ENCODE assay signal across 8 cellular contexts in the genomic region with DNA sequence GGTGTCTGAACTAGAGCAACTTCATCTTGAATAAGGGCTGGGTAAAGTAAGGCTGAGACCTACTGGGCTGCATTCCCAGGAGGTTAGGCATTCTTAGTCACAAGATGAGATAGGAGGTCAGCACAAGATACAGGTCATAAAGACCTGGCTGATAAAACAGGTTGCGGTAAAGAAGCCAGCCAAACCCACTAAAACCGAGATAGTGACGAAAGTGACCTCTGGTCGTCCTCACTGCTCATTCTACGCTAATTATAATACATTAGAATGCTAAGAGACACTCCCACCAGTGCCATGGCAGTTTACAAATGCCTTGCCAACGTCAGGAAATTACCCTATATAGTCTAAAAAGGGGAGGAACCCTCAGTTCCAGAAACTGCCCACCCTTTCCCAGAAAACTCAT.
DNase-seq lines count a peak whose midpoint lies in the region; ATAC-seq, FAIRE-seq and TF ChIP-seq lines count a peak whose summit lies in the region.
"Not testable (repeated sequence)": the region's sequence is repeated elsewhere in the genome, so short reads cannot be mapped to it uniquely, and the experiment has no call there.

No MANE protein-coding gene starts in this region.

- CTCF ChIA-PET in Calu3 (lab: Charles Lee): interaction anchor here (0.7 kb wide), 1 partner anchor 501 kb away, joined by 3 read pairs; no protein-coding TSS in a partner anchor
- CTCF ChIA-PET in PC-9 (lab: Charles Lee): not testable (repeated sequence)

- H3K4me1 ChIP-seq in PC-9 (replicated peaks; ENCODE audit: insufficient read depth): peaks cover 20% of the 10 kb centered on the region
- not testable (repeated sequence) for H3K4me1 ChIP-seq in astrocyte (ENCODE audit: insufficient read depth, low read length); small intestine (ENCODE audit: control insufficient read depth in 2 of 2, insufficient read depth in 1 of 2, low read depth in 1 of 2, low read length in 1 of 2)

- H4K20me1 ChIP-seq in PC-9 (ENCODE audit: insufficient read depth); astrocyte (ENCODE audit: insufficient read depth, low read length): not testable (repeated sequence)

- H3K9me3 ChIP-seq in PC-9 (ENCODE audit: insufficient read depth, low read depth); astrocyte (ENCODE audit: insufficient read depth, low read depth, low read length); small intestine (ENCODE audit: control insufficient read depth, low read depth): not testable (repeated sequence)

- not testable (repeated sequence) for H3K9me3 Mint-ChIP-seq in Calu3 (ENCODE audit: low read depth, unreplicated experiment); astrocyte (ENCODE audit: unreplicated experiment)

- H3K4me2 ChIP-seq in PC-9 (peak overlapping the region; percentile 55), astrocyte (ENCODE audit: low read length) (peak overlapping the region; percentile 47)

- H3F3A ChIP-seq in PC-9 (ENCODE audit: insufficient read depth, low read depth): not testable (repeated sequence)

- intact Hi-C loops in Calu3 (cut with micrococcal nuclease; ENCODE audit: unreplicated experiment); left ventricle myocardium superior (cut with micrococcal nuclease): not testable (repeated sequence)
- intact Hi-C loops in PC-9 (cut with micrococcal nuclease; ENCODE audit: unreplicated experiment) (loop anchor here (5.0 kb wide), 1 partner anchor 111 kb away; a partner anchor contains a TSS), Right ventricle myocardium inferior (cut with DNase I) (loop anchor here (5.0 kb wide), 1 partner anchor 106 kb away; no protein-coding TSS in a partner anchor)

- not testable (repeated sequence) for BruUV-seq in Calu3 (replicated peaks; lab: Mats Ljungman, UMichigan); PC-9 (replicated peaks; lab: Mats Ljungman, UMichigan)

- H3K9ac ChIP-seq in astrocyte (ENCODE audit: low read length): not testable (repeated sequence)

- H3K4me3 ChIP-seq in PC-9; astrocyte (ENCODE audit: insufficient read depth, low read depth, low read length); epithelial cell of esophagus (ENCODE audit: low read length); small intestine (ENCODE audit: low read depth in 1 of 2, low read length in 2 of 2): not testable (repeated sequence)

- peak overlapping the region; percentile 67 for H3K27ac ChIP-seq in PC-9
- not testable (repeated sequence) for H3K27ac ChIP-seq in astrocyte (ENCODE audit: low read depth, low read length); small intestine (ENCODE audit: low read depth in 1 of 2, low read length in 1 of 2)

- not testable (repeated sequence) for FAIRE-seq in astrocyte (lab: Jason Lieb, UNC); small intestine (lab: Jason Lieb, UNC)

- H3K27me3 Mint-ChIP-seq in Calu3 (ENCODE audit: unreplicated experiment); astrocyte (ENCODE audit: low read depth, unreplicated experiment): not testable (repeated sequence)

- DNase-seq in Calu3 (peak; percentile 17), M059J (ENCODE audit: low read depth) (peak; percentile 87), PC-9 (peak; percentile 41 to 71), astrocyte (ENCODE audit: low read depth) (peak; percentile 86), epithelial cell of esophagus (ENCODE audit: low read depth) (peak; percentile 44), small intestine (peak; percentile 1)
- DNase-seq in Right ventricle myocardium inferior (ENCODE audit: missing footprints); left ventricle myocardium superior: not testable (repeated sequence)

- POLR2A ChIA-PET in PC-9 (lab: Charles Lee; ENCODE audit: unreplicated experiment): not testable (repeated sequence)

- H3K27me3 ChIP-seq in PC-9 (ENCODE audit: insufficient read depth, low read depth); astrocyte (ENCODE audit: insufficient read depth, low read length); small intestine (ENCODE audit: control insufficient read depth in 2 of 2, insufficient read depth in 2 of 2, low read length in 2 of 2): not testable (repeated sequence)

- H3K9me2 ChIP-seq in PC-9 (ENCODE audit: insufficient read depth): not testable (repeated sequence)

- H3K4me3 Mint-ChIP-seq in Calu3 (ENCODE audit: low read depth, unreplicated experiment); astrocyte (ENCODE audit: unreplicated experiment): not testable (repeated sequence)

- H3K79me2 ChIP-seq in PC-9 (ENCODE audit: low read depth); astrocyte (ENCODE audit: insufficient read depth, low read length): not testable (repeated sequence)

- not testable (repeated sequence) for H2AFZ ChIP-seq in PC-9; astrocyte (ENCODE audit: low read depth, low read length)

- H3K27ac Mint-ChIP-seq in Calu3 (ENCODE audit: unreplicated experiment); astrocyte (ENCODE audit: unreplicated experiment): not testable (repeated sequence)

- ATAC-seq in Right ventricle myocardium inferior: peak; percentile 64
- peak; percentile 88 for ATAC-seq in left ventricle myocardium superior

- H3K4me1 Mint-ChIP-seq in Calu3 (ENCODE audit: low read depth, unreplicated experiment): not testable (repeated sequence)
- peaks cover 12% of the 10 kb centered on the region for H3K4me1 Mint-ChIP-seq in astrocyte (ENCODE audit: low read depth, unreplicated experiment)

- WGBS in small intestine, 3 donors: 23 to 54% (median 46%) methylated on average over 6 of the region's 6 CpGs

- not testable (repeated sequence) for TF ChIP-seq CTCF in Calu3 (IDR thresholded peaks at IDR 0.05; ENCODE audit: unreplicated experiment); PC-9 (conservative IDR thresholded peaks at IDR 0.05); astrocyte (IDR thresholded peaks at IDR 0.05; ENCODE audit: insufficient read depth, low read depth, low read length); epithelial cell of esophagus (IDR thresholded peaks at IDR 0.05; ENCODE audit: insufficient read depth, low read depth, low read length, missing control alignments)

- not testable (repeated sequence) for H3K36me3 Mint-ChIP-seq in Calu3 (ENCODE audit: insufficient read depth, unreplicated experiment); astrocyte (ENCODE audit: low read depth, unreplicated experiment)

- not testable (repeated sequence) for H3K36me3 ChIP-seq in PC-9 (ENCODE audit: low read depth); astrocyte (ENCODE audit: insufficient read depth, low read length); small intestine (ENCODE audit: control insufficient read depth in 2 of 2, insufficient read depth in 2 of 2, low read length in 2 of 2)
